ENCODE assay signal across 1 cellular context in genomic region chr22:44677299-44678244, GRCh38.
TF ChIP-seq lines count a peak whose summit lies in the region.

No MANE protein-coding gene starts in this region.

TF ChIP-seq in HCT116, 20 proteins besides CTCF, POLR2A, EP300 and RAD21 (continued from another document):
- TF ChIP-seq SIN3A (IDR thresholded peaks at IDR 0.05; ENCODE audit: low read depth) = no peak
- TF ChIP-seq ATF3 (IDR thresholded peaks at IDR 0.05) = no peak
- no peak for TF ChIP-seq ZFX (IDR thresholded peaks at IDR 0.05)
- TF ChIP-seq, protein P1, sequence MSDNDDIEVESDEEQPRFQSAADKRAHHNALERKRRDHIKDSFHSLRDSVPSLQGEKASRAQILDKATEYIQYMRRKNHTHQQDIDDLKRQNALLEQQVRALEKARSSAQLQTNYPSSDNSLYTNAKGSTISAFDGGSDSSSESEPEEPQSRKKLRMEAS (IDR thresholded peaks at IDR 0.05) = no peak
